In the genomic region with DNA sequence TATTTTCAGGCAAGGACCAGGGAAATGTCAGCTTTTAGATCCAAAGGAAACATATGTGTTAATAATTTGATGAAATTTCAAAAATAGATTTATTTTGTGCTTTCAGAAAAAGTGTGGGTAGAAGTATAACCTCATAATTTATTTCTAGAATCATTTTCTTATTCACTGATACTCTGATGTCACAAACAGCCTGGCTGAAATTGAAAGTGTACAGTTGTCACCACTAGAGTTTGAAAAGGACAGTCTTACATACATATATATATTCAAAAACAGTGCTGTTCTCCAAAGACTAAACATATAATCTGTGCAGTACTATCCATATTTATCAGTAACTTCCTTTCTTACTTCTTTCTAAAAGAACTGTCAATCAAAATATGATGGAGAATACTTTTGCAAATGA, we compare ENCODE assay signal across 26 cellular contexts.
DNase-seq lines count a peak whose midpoint lies in the region; ATAC-seq and TF ChIP-seq lines count a peak whose summit lies in the region.
"Had no signal": no experiment of that assay in that cellular context is flagged by ENCODE, and none has a peak within 500 bp of the region (broad histone marks: within the 10 kb centered on the region; RNA-seq: fewer than 3 reads in every experiment).

No MANE protein-coding gene starts in this region.

- no peak overlapping the region for H4K5ac ChIP-seq in mesendoderm (ENCODE audit: low read length)

- no peak overlapping the region for H3K4ac ChIP-seq in mesendoderm (ENCODE audit: low read depth, low read length)

- H3K4me3 ChIP-seq in mesendoderm (ENCODE audit: low read length) = no peak overlapping the region
- H3K4me3 ChIP-seq: GM23338, MG63 had no signal

- no peak overlapping the region for H3K18ac ChIP-seq in mesendoderm (ENCODE audit: low read length)

- no peak overlapping the region for H3K4me2 ChIP-seq in mesendoderm (ENCODE audit: low read length)
- H3K4me2 ChIP-seq: GM23338 had no signal

- intact Hi-C loops in natural killer cell (cut with micrococcal nuclease) = no loop called here

- no peak overlapping the region for H3K23ac ChIP-seq in mesendoderm (ENCODE audit: low read length)

- peaks cover 5% of the 10 kb centered on the region for H3K4me1 ChIP-seq in mesendoderm (ENCODE audit: control insufficient read depth, low read depth, low read length)
- H3K4me1 ChIP-seq: Caco-2 had no signal

- H3K79me2 ChIP-seq in mesendoderm (ENCODE audit: control insufficient read depth, insufficient read depth, low read length) = no peaks in the 10 kb centered on the region

- H2BK5ac ChIP-seq in mesendoderm (ENCODE audit: low read length) = no peak overlapping the region

- no peak overlapping the region for H3K9ac ChIP-seq in mesendoderm (ENCODE audit: low read length)

- H3K79me1 ChIP-seq in mesendoderm (ENCODE audit: low read length) = no peaks in the 10 kb centered on the region

- no peak overlapping the region for H3K56ac ChIP-seq in mesendoderm (ENCODE audit: low read length)

- H3K27me3 ChIP-seq in mesendoderm (ENCODE audit: insufficient read depth, low read length, poor library complexity) = no peaks in the 10 kb centered on the region
- H3K27me3 ChIP-seq: MG63 had no signal

- ATAC-seq in GM21367 (IDR thresholded peaks at IDR 0.05; ENCODE audit: unreplicated experiment) (peak; percentile 49), HG02798 (IDR thresholded peaks at IDR 0.05; ENCODE audit: poor library complexity, unreplicated experiment) (peak; percentile 56), HG03521 (IDR thresholded peaks at IDR 0.05; ENCODE audit: unreplicated experiment) (peak; percentile 48), natural killer cell (no peak)
- ATAC-seq: CD8-positive, alpha-beta T cell; GM23338 had no signal

- no peak overlapping the region for H2BK15ac ChIP-seq in mesendoderm (replicated peaks; ENCODE audit: low read depth)

- no peak overlapping the region for H3K27ac Mint-ChIP-seq in natural killer cell
- H3K27ac Mint-ChIP-seq: CD8-positive, alpha-beta T cell; GM23338; H9; HFFc6; T-helper 2 cell treated with Interferon-gamma antibody and Interleukin-4, amounts not matched to agents 5 μg/mL and 100 μg/mL, for 36 hours had no signal

- H2BK120ac ChIP-seq in mesendoderm (ENCODE audit: low read depth, low read length) = no peak overlapping the region

- H4K8ac ChIP-seq in mesendoderm (ENCODE audit: low read depth, low read length) = no peak overlapping the region

- H3K36me3 ChIP-seq in mesendoderm (ENCODE audit: control insufficient read depth, insufficient read depth, low read length) = no peaks in the 10 kb centered on the region
- H3K36me3 ChIP-seq: MG63 had no signal

- H3K4me3 Mint-ChIP-seq in natural killer cell = no peak overlapping the region
- H3K4me3 Mint-ChIP-seq: CD8-positive, alpha-beta T cell; GM23338; H9; HFFc6; T-helper 2 cell treated with Interferon-gamma antibody and Interleukin-4, amounts not matched to agents 5 μg/mL and 100 μg/mL, for 36 hours had no signal

- no peaks in the 10 kb centered on the region for H3K9me3 Mint-ChIP-seq in natural killer cell
- H3K9me3 Mint-ChIP-seq: CD8-positive, alpha-beta T cell; GM23338; H9; HFFc6; T-helper 2 cell treated with Interferon-gamma antibody and Interleukin-4, amounts not matched to agents 5 μg/mL and 100 μg/mL, for 36 hours had no signal

- H3K27me3 Mint-ChIP-seq in natural killer cell (ENCODE audit: low read depth in 2 of 2) = peaks cover 3 to 12% of the 10 kb centered on the region in 2 donors

- no peaks in the 10 kb centered on the region for H3K36me3 Mint-ChIP-seq in natural killer cell
- H3K36me3 Mint-ChIP-seq: CD8-positive, alpha-beta T cell had no signal

- DNase-seq in natural killer cell (no peak), putamen (ENCODE audit: low spot score) (no peak), foreskin melanocyte (no peak), mesendoderm (no peak)
- DNase-seq: C1 segment of cervical spinal cord; Caco-2; CD8-positive, alpha-beta T cell; H9; HFFc6; KBM-7; MG63; NCI-H1105 treated with DMSO at 0.1 percent for 48 hours; NCI-H146; NCI-H1930; NCI-H2107; NCI-H446 treated with DMSO at 0.1 percent for 48 hours; NCI-H526; NCI-H82; Right ventricle myocardium superior; RPMI8226; T-helper 1 cell had no signal

- no peak for TF ChIP-seq CTCF in natural killer cell (IDR thresholded peaks at IDR 0.05)

- no peaks in the 10 kb centered on the region for H3K4me1 Mint-ChIP-seq in natural killer cell

- no peak overlapping the region for H3K27ac ChIP-seq in mesendoderm (ENCODE audit: low read depth, low read length)

- no peak overlapping the region for H2AK5ac ChIP-seq in mesendoderm (ENCODE audit: low read length)

Comparison
In these comparisons a context has a peak if more than half of its experiments do, and no peak if none do; other contexts are left out.
1. ATAC-seq: peak in GM21367 (single experiment), HG02798 (single experiment) and HG03521 (single experiment); none in natural killer cell (0 of 3).